Comparison of ENCODE assay signal across 8 cellular contexts in genomic region chr2:181781082-181781786, GRCh38.
A peak's percentile ranks its signal among the peaks of the same experiment; 100 is the strongest.
DNase-seq lines count a peak whose midpoint lies in the region; ATAC-seq, FAIRE-seq and TF ChIP-seq lines count a peak whose summit lies in the region.

No MANE protein-coding gene starts in this region.

- POLR2A ChIA-PET in A673 (lab: Charles Lee; ENCODE audit: low non-redundant PET) = no interaction called here

- H3K4me1 ChIP-seq in A673 (ENCODE audit: insufficient read depth, low read length, poor library complexity, severe bottlenecking) (peaks cover 80% of the 10 kb centered on the region), astrocyte (ENCODE audit: insufficient read depth, low read length) (peaks cover 36% of the 10 kb centered on the region), spleen (peaks cover 0 to 18% (median 6%) of the 10 kb centered on the region in 6 donors)

- H3K27me3 Mint-ChIP-seq in astrocyte (ENCODE audit: low read depth, unreplicated experiment) = no peaks in the 10 kb centered on the region
- H3K27me3 Mint-ChIP-seq in activated T-helper 17 cell treated with anti-CD3 and anti-CD28 coated beads, Interleukin-2, amount 50 U/mL, for 72 hours = peaks cover 12% of the 10 kb centered on the region

- no peaks in the 10 kb centered on the region for H4K20me1 ChIP-seq in astrocyte (ENCODE audit: insufficient read depth, low read length)

- no peak overlapping the region for H3K4me3 ChIP-seq in A673 (ENCODE audit: low read depth, low read length, poor library complexity, severe bottlenecking)
- no peak overlapping the region for H3K4me3 ChIP-seq in astrocyte (ENCODE audit: insufficient read depth, low read depth, low read length)
- H3K4me3 ChIP-seq in spleen = no peak overlapping the region

- peak overlapping the region; percentile 98 for H3K27ac ChIP-seq in A673 (ENCODE audit: low read depth, low read length, poor library complexity, severe bottlenecking)
- H3K27ac ChIP-seq in astrocyte (ENCODE audit: low read depth, low read length) = no peak overlapping the region
- peak overlapping the region in 1 of 8 donors; percentile 3 for H3K27ac ChIP-seq in spleen

- no peaks in the 10 kb centered on the region for H3K36me3 ChIP-seq in A673 (ENCODE audit: insufficient read depth, low read length, poor library complexity, severe bottlenecking)
- H3K36me3 ChIP-seq in astrocyte (ENCODE audit: insufficient read depth, low read length) = no peaks in the 10 kb centered on the region
- no peaks in the 10 kb centered on the region for H3K36me3 ChIP-seq in spleen

- H3K27ac Mint-ChIP-seq in astrocyte (ENCODE audit: unreplicated experiment) = peak overlapping the region; percentile 14
- H3K27ac Mint-ChIP-seq in activated T-helper 17 cell treated with anti-CD3 and anti-CD28 coated beads, Interleukin-2, amount 50 U/mL, for 72 hours = no peak overlapping the region

- no peak overlapping the region for H3K9ac ChIP-seq in astrocyte (ENCODE audit: low read length)

- H3K79me2 ChIP-seq in astrocyte (ENCODE audit: insufficient read depth, low read length) = no peaks in the 10 kb centered on the region

- FAIRE-seq in astrocyte (lab: Jason Lieb, UNC) = no peak

- no peak overlapping the region for H3K4me3 Mint-ChIP-seq in astrocyte (ENCODE audit: unreplicated experiment)
- H3K4me3 Mint-ChIP-seq in activated T-helper 17 cell treated with anti-CD3 and anti-CD28 coated beads, Interleukin-2, amount 50 U/mL, for 72 hours = no peak overlapping the region

- TF ChIP-seq CTCF in A673 (conservative IDR thresholded peaks at IDR 0.05; ENCODE audit: low read depth, low read length) (no peak), astrocyte (IDR thresholded peaks at IDR 0.05; ENCODE audit: insufficient read depth, low read depth, low read length) (no peak), spleen (IDR thresholded peaks at IDR 0.05 in 8 of 11, conservative IDR thresholded peaks at IDR 0.05 in 3 of 11) (no peak)

- H3K27me3 ChIP-seq in A673 (replicated peaks; ENCODE audit: insufficient read depth, low read depth, low read length, poor library complexity) (no peaks in the 10 kb centered on the region), astrocyte (ENCODE audit: insufficient read depth, low read length) (no peaks in the 10 kb centered on the region), spleen (replicated peaks in 1 of 7) (no peaks in the 10 kb centered on the region)

- BruUV-seq in A673 (replicated peaks; lab: Mats Ljungman, UMichigan) = no TSS peak

- intact Hi-C loops in A673 (cut with micrococcal nuclease; ENCODE audit: unreplicated experiment) (no loop called here), spleen (cut with DNase I; ENCODE audit: low total_unique reads) (no loop called here)

- ATAC-seq in GM19395 (IDR thresholded peaks at IDR 0.05; ENCODE audit: unreplicated experiment) (peak; percentile 34), HG03354 (IDR thresholded peaks at IDR 0.05; ENCODE audit: poor library complexity, severe bottlenecking, unreplicated experiment) (peak; percentile 58)
- ATAC-seq in activated T-helper 17 cell treated with anti-CD3 and anti-CD28 coated beads, Interleukin-2, amount 50 U/mL, for 72 hours (replicated peaks) = no peak

- H3K36me3 Mint-ChIP-seq in astrocyte (ENCODE audit: low read depth, unreplicated experiment) = no peaks in the 10 kb centered on the region
- no peaks in the 10 kb centered on the region for H3K36me3 Mint-ChIP-seq in activated T-helper 17 cell treated with anti-CD3 and anti-CD28 coated beads, Interleukin-2, amount 50 U/mL, for 72 hours (ENCODE audit: low read depth)

- peaks cover 59% of the 10 kb centered on the region for H3K4me1 Mint-ChIP-seq in astrocyte (ENCODE audit: low read depth, unreplicated experiment)
- H3K4me1 Mint-ChIP-seq in activated T-helper 17 cell treated with anti-CD3 and anti-CD28 coated beads, Interleukin-2, amount 50 U/mL, for 72 hours = no peaks in the 10 kb centered on the region

- H3K9me3 Mint-ChIP-seq in astrocyte (ENCODE audit: unreplicated experiment) = peaks cover 2% of the 10 kb centered on the region
- no peaks in the 10 kb centered on the region for H3K9me3 Mint-ChIP-seq in activated T-helper 17 cell treated with anti-CD3 and anti-CD28 coated beads, Interleukin-2, amount 50 U/mL, for 72 hours

- no peak for TF ChIP-seq POLR2A in spleen (IDR thresholded peaks at IDR 0.05)

- DNase-seq in A673 (ENCODE audit: low spot score) (peak; percentile 39), astrocyte (ENCODE audit: low read depth) (no peak), spleen (no peak), ecto neural progenitor cell (ENCODE audit: low spot score) (no peak), OCI-M2 (lab: John Stamatoyannopoulos, UW; ENCODE audit: unreplicated experiment) (no peak)

- no peaks in the 10 kb centered on the region for H3K9me3 ChIP-seq in A673 (ENCODE audit: low read depth, low read length, poor library complexity, severe bottlenecking)
- no peaks in the 10 kb centered on the region for H3K9me3 ChIP-seq in astrocyte (ENCODE audit: insufficient read depth, low read depth, low read length)
- H3K9me3 ChIP-seq in spleen = no peaks in the 10 kb centered on the region

- H3K4me2 ChIP-seq in astrocyte (ENCODE audit: low read length) = no peak overlapping the region

- CTCF ChIA-PET in A673 (lab: Charles Lee) = no interaction called here

- no peak overlapping the region for H2AFZ ChIP-seq in astrocyte (ENCODE audit: low read depth, low read length)
